In the genomic region with DNA sequence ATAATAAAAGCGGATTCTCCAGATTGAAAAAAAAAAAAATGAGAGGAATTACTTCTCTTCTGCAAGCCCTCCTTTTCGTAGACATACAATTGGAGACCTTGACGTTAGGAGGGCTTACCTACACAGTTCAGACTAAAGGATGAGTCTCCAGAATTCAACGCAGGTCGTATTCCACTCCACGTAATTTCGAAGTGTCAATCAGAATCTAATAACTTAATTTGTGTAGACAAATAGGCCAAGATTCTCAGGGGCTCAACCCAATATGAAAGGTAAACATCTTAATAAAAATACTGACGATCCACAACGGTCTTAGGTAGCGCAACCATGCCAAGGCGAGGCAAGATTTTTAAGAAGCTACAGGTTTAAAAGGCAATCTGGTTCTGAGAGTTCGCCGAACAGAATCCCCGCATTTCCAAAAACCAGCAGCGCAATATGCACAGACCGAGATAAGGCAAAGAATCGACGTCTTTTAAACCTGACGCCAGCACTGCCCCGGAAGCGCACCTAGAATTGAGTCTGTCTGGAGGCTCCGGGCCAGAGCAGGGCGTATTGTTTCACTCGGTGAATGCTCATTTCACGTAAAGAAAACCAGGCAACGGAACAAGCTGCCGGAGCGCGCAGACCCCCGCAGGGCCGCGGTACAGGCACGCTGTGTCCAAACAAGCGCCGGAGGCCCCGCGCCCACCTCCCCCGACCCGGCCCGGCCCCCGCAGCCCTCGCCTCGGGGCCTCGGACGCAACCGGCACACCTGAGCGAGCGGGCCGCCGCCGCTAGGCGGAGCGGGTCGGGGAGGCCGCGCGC, we compare ENCODE assay signal across 1 cellular context.
TF ChIP-seq lines count a peak whose summit lies in the region.

No MANE protein-coding gene starts in this region.

TF ChIP-seq in HepG2, 621 proteins besides CTCF, POLR2A, EP300 and RAD21 (continues in another document):
- TF ChIP-seq BRCA1 (CRISPR knock-in tag; IDR thresholded peaks at IDR 0.05) = peak; percentile 82; the same call in 1 of the 2 replicates
- TF ChIP-seq POGZ (CRISPR knock-in tag; IDR thresholded peaks at IDR 0.05) = no peak
- peak; percentile 6; the same call in 1 of the 2 replicates for TF ChIP-seq FOXC1 (CRISPR knock-in tag; IDR thresholded peaks at IDR 0.05; ENCODE audit: borderline replicate concordance)
- no peak for TF ChIP-seq GATAD2A (CRISPR knock-in tag; IDR thresholded peaks at IDR 0.05)
- no peak for TF ChIP-seq SUZ12 (IDR thresholded peaks at IDR 0.05; ENCODE audit: low read depth, low read length)
- TF ChIP-seq ZNF616 (CRISPR knock-in tag; IDR thresholded peaks at IDR 0.05; ENCODE audit: low read depth) = no peak; the same call in 1 of the 2 replicates
- no peak for TF ChIP-seq PRPF4 (IDR thresholded peaks at IDR 0.05; ENCODE audit: low read depth, low read length, poor library complexity, severe bottlenecking)
- TF ChIP-seq, protein P1, sequence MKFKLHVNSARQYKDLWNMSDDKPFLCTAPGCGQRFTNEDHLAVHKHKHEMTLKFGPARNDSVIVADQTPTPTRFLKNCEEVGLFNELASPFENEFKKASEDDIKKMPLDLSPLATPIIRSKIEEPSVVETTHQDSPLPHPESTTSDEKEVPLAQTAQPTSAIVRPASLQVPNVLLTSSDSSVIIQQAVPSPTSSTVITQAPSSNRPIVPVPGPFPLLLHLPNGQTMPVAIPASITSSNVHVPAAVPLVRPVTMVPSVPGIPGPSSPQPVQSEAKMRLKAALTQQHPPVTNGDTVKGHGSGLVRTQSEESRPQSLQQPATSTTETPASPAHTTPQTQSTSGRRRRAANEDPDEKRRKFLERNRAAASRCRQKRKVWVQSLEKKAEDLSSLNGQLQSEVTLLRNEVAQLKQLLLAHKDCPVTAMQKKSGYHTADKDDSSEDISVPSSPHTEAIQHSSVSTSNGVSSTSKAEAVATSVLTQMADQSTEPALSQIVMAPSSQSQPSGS (CRISPR knock-in tag; IDR thresholded peaks at IDR 0.05) = no peak
- no peak for TF ChIP-seq AGO1 (IDR thresholded peaks at IDR 0.05; ENCODE audit: low read depth, low read length, poor library complexity, severe bottlenecking)
- no peak for TF ChIP-seq SNAPC2 (CRISPR knock-in tag; IDR thresholded peaks at IDR 0.05)
- no peak for TF ChIP-seq CC2D1A (CRISPR knock-in tag; IDR thresholded peaks at IDR 0.05)
- no peak for TF ChIP-seq PHF8 (CRISPR knock-in tag; IDR thresholded peaks at IDR 0.05)
- TF ChIP-seq ZBTB42 (CRISPR knock-in tag; IDR thresholded peaks at IDR 0.05) = no peak
- no peak for TF ChIP-seq SP4 (CRISPR knock-in tag; IDR thresholded peaks at IDR 0.05)
- TF ChIP-seq ZNF256 (CRISPR knock-in tag; conservative IDR thresholded peaks at IDR 0.05) = no peak; the same call in 1 of the 2 replicates
- TF ChIP-seq KLF15 (CRISPR knock-in tag; IDR thresholded peaks at IDR 0.05; ENCODE audit: borderline replicate concordance) = no peak
- TF ChIP-seq IKZF1 (IDR thresholded peaks at IDR 0.05) = no peak
- TF ChIP-seq, protein P2, sequence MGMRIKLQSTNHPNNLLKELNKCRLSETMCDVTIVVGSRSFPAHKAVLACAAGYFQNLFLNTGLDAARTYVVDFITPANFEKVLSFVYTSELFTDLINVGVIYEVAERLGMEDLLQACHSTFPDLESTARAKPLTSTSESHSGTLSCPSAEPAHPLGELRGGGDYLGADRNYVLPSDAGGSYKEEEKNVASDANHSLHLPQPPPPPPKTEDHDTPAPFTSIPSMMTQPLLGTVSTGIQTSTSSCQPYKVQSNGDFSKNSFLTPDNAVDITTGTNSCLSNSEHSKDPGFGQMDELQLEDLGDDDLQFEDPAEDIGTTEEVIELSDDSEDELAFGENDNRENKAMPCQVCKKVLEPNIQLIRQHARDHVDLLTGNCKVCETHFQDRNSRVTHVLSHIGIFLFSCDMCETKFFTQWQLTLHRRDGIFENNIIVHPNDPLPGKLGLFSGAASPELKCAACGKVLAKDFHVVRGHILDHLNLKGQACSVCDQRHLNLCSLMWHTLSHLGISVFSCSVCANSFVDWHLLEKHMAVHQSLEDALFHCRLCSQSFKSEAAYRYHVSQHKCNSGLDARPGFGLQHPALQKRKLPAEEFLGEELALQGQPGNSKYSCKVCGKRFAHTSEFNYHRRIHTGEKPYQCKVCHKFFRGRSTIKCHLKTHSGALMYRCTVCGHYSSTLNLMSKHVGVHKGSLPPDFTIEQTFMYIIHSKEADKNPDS (CRISPR knock-in tag; IDR thresholded peaks at IDR 0.05) = no peak; the same call in 1 of the 2 replicates
- TF ChIP-seq ZNF3 (CRISPR knock-in tag; IDR thresholded peaks at IDR 0.05) = no peak
- no peak for TF ChIP-seq NRL (CRISPR knock-in tag; IDR thresholded peaks at IDR 0.05; ENCODE audit: borderline replicate concordance)
- TF ChIP-seq ZNF468 (CRISPR knock-in tag; IDR thresholded peaks at IDR 0.05) = no peak
- no peak for TF ChIP-seq ZFYVE20 (CRISPR knock-in tag; IDR thresholded peaks at IDR 0.05; ENCODE audit: borderline replicate concordance, low read depth)
- TF ChIP-seq HHEX (CRISPR knock-in tag; IDR thresholded peaks at IDR 0.05) = no peak
- no peak for TF ChIP-seq PAWR (CRISPR knock-in tag; IDR thresholded peaks at IDR 0.05; ENCODE audit: borderline replicate concordance)
- no peak for TF ChIP-seq MXD4 (CRISPR knock-in tag; IDR thresholded peaks at IDR 0.05)
- peak; percentile 59; the same call in 1 of the 2 replicates for TF ChIP-seq ZFP90 (CRISPR knock-in tag; IDR thresholded peaks at IDR 0.05; ENCODE audit: borderline replicate concordance)
- TF ChIP-seq TBX3 (IDR thresholded peaks at IDR 0.05; ENCODE audit: borderline replicate concordance) = no peak
- TF ChIP-seq HOXA5 (CRISPR knock-in tag; IDR thresholded peaks at IDR 0.05) = 0 out of 2 replicates have a peak, but pooled peaks have one; percentile 62
- TF ChIP-seq, protein P3, sequence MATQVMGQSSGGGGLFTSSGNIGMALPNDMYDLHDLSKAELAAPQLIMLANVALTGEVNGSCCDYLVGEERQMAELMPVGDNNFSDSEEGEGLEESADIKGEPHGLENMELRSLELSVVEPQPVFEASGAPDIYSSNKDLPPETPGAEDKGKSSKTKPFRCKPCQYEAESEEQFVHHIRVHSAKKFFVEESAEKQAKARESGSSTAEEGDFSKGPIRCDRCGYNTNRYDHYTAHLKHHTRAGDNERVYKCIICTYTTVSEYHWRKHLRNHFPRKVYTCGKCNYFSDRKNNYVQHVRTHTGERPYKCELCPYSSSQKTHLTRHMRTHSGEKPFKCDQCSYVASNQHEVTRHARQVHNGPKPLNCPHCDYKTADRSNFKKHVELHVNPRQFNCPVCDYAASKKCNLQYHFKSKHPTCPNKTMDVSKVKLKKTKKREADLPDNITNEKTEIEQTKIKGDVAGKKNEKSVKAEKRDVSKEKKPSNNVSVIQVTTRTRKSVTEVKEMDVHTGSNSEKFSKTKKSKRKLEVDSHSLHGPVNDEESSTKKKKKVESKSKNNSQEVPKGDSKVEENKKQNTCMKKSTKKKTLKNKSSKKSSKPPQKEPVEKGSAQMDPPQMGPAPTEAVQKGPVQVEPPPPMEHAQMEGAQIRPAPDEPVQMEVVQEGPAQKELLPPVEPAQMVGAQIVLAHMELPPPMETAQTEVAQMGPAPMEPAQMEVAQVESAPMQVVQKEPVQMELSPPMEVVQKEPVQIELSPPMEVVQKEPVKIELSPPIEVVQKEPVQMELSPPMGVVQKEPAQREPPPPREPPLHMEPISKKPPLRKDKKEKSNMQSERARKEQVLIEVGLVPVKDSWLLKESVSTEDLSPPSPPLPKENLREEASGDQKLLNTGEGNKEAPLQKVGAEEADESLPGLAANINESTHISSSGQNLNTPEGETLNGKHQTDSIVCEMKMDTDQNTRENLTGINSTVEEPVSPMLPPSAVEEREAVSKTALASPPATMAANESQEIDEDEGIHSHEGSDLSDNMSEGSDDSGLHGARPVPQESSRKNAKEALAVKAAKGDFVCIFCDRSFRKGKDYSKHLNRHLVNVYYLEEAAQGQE (IDR thresholded peaks at IDR 0.05; ENCODE audit: borderline replicate concordance in 1 of 2, low read depth in 1 of 2, low read length in 2 of 2) = no peak
- TF ChIP-seq TP53 (CRISPR knock-in tag; conservative IDR thresholded peaks at IDR 0.05) = 0 out of 2 replicates have a peak, but pooled peaks have one; percentile 54
- no peak for TF ChIP-seq ZNF101 (CRISPR knock-in tag; IDR thresholded peaks at IDR 0.05; ENCODE audit: borderline replicate concordance, low read depth)
- TF ChIP-seq ZNF484 (CRISPR knock-in tag; IDR thresholded peaks at IDR 0.05; ENCODE audit: borderline replicate concordance, low read depth) = no peak
- TF ChIP-seq, protein P4, sequence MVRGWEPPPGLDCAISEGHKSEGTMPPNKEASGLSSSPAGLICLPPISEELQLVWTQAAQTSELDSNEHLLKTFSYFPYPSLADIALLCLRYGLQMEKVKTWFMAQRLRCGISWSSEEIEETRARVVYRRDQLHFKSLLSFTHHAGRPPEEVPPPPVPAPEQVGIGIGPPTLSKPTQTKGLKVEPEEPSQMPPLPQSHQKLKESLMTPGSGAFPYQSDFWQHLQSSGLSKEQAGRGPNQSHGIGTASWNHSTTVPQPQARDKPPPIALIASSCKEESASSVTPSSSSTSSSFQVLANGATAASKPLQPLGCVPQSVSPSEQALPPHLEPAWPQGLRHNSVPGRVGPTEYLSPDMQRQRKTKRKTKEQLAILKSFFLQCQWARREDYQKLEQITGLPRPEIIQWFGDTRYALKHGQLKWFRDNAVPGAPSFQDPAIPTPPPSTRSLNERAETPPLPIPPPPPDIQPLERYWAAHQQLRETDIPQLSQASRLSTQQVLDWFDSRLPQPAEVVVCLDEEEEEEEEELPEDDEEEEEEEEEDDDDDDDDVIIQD (CRISPR knock-in tag; IDR thresholded peaks at IDR 0.05; ENCODE audit: low read depth) = no peak
- TF ChIP-seq ZFP1 (CRISPR knock-in tag; IDR thresholded peaks at IDR 0.05) = no peak
- TF ChIP-seq ZNF350 (CRISPR knock-in tag; IDR thresholded peaks at IDR 0.05; ENCODE audit: borderline replicate concordance, low read depth) = no peak
- TF ChIP-seq ZNF766 (CRISPR knock-in tag; IDR thresholded peaks at IDR 0.05; ENCODE audit: borderline replicate concordance) = peak; percentile 43; the same call in 1 of the 2 replicates
- TF ChIP-seq, protein P5, sequence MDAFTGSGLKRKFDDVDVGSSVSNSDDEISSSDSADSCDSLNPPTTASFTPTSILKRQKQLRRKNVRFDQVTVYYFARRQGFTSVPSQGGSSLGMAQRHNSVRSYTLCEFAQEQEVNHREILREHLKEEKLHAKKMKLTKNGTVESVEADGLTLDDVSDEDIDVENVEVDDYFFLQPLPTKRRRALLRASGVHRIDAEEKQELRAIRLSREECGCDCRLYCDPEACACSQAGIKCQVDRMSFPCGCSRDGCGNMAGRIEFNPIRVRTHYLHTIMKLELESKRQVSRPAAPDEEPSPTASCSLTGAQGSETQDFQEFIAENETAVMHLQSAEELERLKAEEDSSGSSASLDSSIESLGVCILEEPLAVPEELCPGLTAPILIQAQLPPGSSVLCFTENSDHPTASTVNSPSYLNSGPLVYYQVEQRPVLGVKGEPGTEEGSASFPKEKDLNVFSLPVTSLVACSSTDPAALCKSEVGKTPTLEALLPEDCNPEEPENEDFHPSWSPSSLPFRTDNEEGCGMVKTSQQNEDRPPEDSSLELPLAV (CRISPR knock-in tag; conservative IDR thresholded peaks at IDR 0.05; ENCODE audit: low read depth) = no peak
- no peak for TF ChIP-seq MED1 (CRISPR knock-in tag; IDR thresholded peaks at IDR 0.05)
- TF ChIP-seq, protein P6, sequence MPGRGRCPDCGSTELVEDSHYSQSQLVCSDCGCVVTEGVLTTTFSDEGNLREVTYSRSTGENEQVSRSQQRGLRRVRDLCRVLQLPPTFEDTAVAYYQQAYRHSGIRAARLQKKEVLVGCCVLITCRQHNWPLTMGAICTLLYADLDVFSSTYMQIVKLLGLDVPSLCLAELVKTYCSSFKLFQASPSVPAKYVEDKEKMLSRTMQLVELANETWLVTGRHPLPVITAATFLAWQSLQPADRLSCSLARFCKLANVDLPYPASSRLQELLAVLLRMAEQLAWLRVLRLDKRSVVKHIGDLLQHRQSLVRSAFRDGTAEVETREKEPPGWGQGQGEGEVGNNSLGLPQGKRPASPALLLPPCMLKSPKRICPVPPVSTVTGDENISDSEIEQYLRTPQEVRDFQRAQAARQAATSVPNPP (CRISPR knock-in tag; IDR thresholded peaks at IDR 0.05) = no peak
- TF ChIP-seq ZNF510 (CRISPR knock-in tag; IDR thresholded peaks at IDR 0.05; ENCODE audit: low read depth) = no peak; the same call in 1 of the 2 replicates
- TF ChIP-seq ZNF775 (CRISPR knock-in tag; IDR thresholded peaks at IDR 0.05; ENCODE audit: borderline replicate concordance) = no peak
- TF ChIP-seq, protein P7, sequence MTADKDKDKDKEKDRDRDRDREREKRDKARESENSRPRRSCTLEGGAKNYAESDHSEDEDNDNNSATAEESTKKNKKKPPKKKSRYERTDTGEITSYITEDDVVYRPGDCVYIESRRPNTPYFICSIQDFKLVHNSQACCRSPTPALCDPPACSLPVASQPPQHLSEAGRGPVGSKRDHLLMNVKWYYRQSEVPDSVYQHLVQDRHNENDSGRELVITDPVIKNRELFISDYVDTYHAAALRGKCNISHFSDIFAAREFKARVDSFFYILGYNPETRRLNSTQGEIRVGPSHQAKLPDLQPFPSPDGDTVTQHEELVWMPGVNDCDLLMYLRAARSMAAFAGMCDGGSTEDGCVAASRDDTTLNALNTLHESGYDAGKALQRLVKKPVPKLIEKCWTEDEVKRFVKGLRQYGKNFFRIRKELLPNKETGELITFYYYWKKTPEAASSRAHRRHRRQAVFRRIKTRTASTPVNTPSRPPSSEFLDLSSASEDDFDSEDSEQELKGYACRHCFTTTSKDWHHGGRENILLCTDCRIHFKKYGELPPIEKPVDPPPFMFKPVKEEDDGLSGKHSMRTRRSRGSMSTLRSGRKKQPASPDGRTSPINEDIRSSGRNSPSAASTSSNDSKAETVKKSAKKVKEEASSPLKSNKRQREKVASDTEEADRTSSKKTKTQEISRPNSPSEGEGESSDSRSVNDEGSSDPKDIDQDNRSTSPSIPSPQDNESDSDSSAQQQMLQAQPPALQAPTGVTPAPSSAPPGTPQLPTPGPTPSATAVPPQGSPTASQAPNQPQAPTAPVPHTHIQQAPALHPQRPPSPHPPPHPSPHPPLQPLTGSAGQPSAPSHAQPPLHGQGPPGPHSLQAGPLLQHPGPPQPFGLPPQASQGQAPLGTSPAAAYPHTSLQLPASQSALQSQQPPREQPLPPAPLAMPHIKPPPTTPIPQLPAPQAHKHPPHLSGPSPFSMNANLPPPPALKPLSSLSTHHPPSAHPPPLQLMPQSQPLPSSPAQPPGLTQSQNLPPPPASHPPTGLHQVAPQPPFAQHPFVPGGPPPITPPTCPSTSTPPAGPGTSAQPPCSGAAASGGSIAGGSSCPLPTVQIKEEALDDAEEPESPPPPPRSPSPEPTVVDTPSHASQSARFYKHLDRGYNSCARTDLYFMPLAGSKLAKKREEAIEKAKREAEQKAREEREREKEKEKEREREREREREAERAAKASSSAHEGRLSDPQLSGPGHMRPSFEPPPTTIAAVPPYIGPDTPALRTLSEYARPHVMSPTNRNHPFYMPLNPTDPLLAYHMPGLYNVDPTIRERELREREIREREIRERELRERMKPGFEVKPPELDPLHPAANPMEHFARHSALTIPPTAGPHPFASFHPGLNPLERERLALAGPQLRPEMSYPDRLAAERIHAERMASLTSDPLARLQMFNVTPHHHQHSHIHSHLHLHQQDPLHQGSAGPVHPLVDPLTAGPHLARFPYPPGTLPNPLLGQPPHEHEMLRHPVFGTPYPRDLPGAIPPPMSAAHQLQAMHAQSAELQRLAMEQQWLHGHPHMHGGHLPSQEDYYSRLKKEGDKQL (CRISPR knock-in tag; IDR thresholded peaks at IDR 0.05; ENCODE audit: low read depth) = no peak
- TF ChIP-seq, protein P8, sequence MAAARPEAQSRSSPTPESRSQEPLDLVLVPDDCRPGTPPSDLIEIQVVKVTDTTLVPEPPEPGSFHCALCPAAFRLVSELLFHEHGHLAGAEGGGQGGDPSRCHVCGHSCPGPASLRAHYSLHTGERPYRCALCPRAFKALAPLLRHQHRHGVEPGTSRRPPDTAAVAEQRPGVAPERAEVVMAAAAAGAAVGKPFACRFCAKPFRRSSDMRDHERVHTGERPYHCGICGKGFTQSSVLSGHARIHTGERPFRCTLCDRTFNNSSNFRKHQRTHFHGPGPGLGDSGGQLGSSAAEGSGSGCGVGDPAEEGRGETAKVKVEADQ (CRISPR knock-in tag; IDR thresholded peaks at IDR 0.05; ENCODE audit: borderline replicate concordance) = no peak
- TF ChIP-seq ZNF496 (CRISPR knock-in tag; IDR thresholded peaks at IDR 0.05; ENCODE audit: insufficient replicate concordance) = no peak
